In genomic region chr12:116720129-116720528, GRCh38 we compare ENCODE assay signal across 17 cellular contexts.
"Had no signal": no experiment of that assay in that cellular context is flagged by ENCODE, and none has a peak within 500 bp of the region (broad histone marks: within the 10 kb centered on the region; RNA-seq: fewer than 3 reads in every experiment).

No MANE protein-coding gene starts in this region.

- DNase-seq: activated CD4-positive, alpha-beta memory T cell treated with anti-CD3 and anti-CD28 coated beads, Interleukin-2, amount 10 ng/mL, durations not matched to agents 7 days and 5 days; activated CD4-positive, alpha-beta T cell treated with anti-CD3 and anti-CD28 coated beads for 48 hours; activated naive CD4-positive, alpha-beta T cell treated with anti-CD3 and anti-CD28 coated beads, Interleukin-2, amount 50 U/mL, for 16 hours; activated T-cell treated with anti-CD3 and anti-CD28 coated beads, Interleukin-2, amount 50 U/mL, for 24 hours; dermis blood vessel endothelial cell; effector memory CD8-positive, alpha-beta T cell; esophagus squamous epithelium; left colon; midbrain; right cardiac atrium; stimulated activated CD4-positive, alpha-beta T cell treated with anti-CD3 and anti-CD28 coated beads, Interleukin-15, amount 100 ng/mL, for 24 hours; stimulated activated CD4-positive, alpha-beta T cell treated with anti-CD3 and anti-CD28 coated beads, Interleukin-2, amount 100 ng/mL, for 48 hours; T-helper 17 cell; upper lobe of left lung had no signal

- H3K27ac Mint-ChIP-seq: activated CD4-positive, alpha-beta memory T cell treated with anti-CD3 and anti-CD28 coated beads, Interleukin-2, amount 10 ng/mL, durations not matched to agents 7 days and 5 days; stimulated activated naive CD8-positive, alpha-beta T cell treated with anti-CD3 and anti-CD28 coated beads, Interleukin-15, Interleukin-2, amounts not matched to agents 100 ng/mL and 50 ng/mL, for 24 hours had no signal

- H3K27me3 ChIP-seq: esophagus squamous epithelium, suprapubic skin, upper lobe of left lung had no signal

- H3K9me3 ChIP-seq: esophagus squamous epithelium, suprapubic skin, upper lobe of left lung had no signal

- H3K9me3 Mint-ChIP-seq: activated CD4-positive, alpha-beta memory T cell treated with anti-CD3 and anti-CD28 coated beads, Interleukin-2, amount 10 ng/mL, durations not matched to agents 7 days and 5 days; activated T-cell treated with anti-CD3 and anti-CD28 coated beads, Interleukin-2, amount 50 U/mL, for 24 hours; effector memory CD8-positive, alpha-beta T cell; nephron progenitor cell; stimulated activated naive CD8-positive, alpha-beta T cell treated with anti-CD3 and anti-CD28 coated beads, Interleukin-15, Interleukin-2, amounts not matched to agents 100 ng/mL and 50 ng/mL, for 24 hours had no signal

- H3K27me3 Mint-ChIP-seq: activated CD4-positive, alpha-beta memory T cell treated with anti-CD3 and anti-CD28 coated beads, Interleukin-2, amount 10 ng/mL, durations not matched to agents 7 days and 5 days; activated T-cell treated with anti-CD3 and anti-CD28 coated beads, Interleukin-2, amount 50 U/mL, for 24 hours; effector memory CD8-positive, alpha-beta T cell; stimulated activated naive CD8-positive, alpha-beta T cell treated with anti-CD3 and anti-CD28 coated beads, Interleukin-15, Interleukin-2, amounts not matched to agents 100 ng/mL and 50 ng/mL, for 24 hours; T-helper 17 cell had no signal

- H3K4me3 Mint-ChIP-seq: activated CD4-positive, alpha-beta memory T cell treated with anti-CD3 and anti-CD28 coated beads, Interleukin-2, amount 10 ng/mL, durations not matched to agents 7 days and 5 days; activated T-cell treated with anti-CD3 and anti-CD28 coated beads, Interleukin-2, amount 50 U/mL, for 24 hours; effector memory CD8-positive, alpha-beta T cell; stimulated activated naive CD8-positive, alpha-beta T cell treated with anti-CD3 and anti-CD28 coated beads, Interleukin-15, Interleukin-2, amounts not matched to agents 100 ng/mL and 50 ng/mL, for 24 hours; T-helper 17 cell had no signal

- H3K27ac ChIP-seq: suprapubic skin had no signal

- H3K4me3 ChIP-seq: esophagus squamous epithelium, suprapubic skin, upper lobe of left lung had no signal
